Comparison of ENCODE assay signal across 8 cellular contexts in genomic region chr13:111046590-111047141, GRCh38.
DNase-seq lines count a peak whose midpoint lies in the region; ATAC-seq, FAIRE-seq and TF ChIP-seq lines count a peak whose summit lies in the region.
"Had no signal": no experiment of that assay in that cellular context is flagged by ENCODE, and none has a peak within 500 bp of the region (broad histone marks: within the 10 kb centered on the region; RNA-seq: fewer than 3 reads in every experiment).

No MANE protein-coding gene starts in this region.

- no peak overlapping the region for H3K4me3 Mint-ChIP-seq in stimulated activated effector memory CD8-positive, alpha-beta T cell treated with anti-CD3 and anti-CD28 coated beads, Interleukin-12 subunit alpha, Interleukin-12 subunit beta, amount 100 ng/mL, for 72 hours

- DNase-seq in bronchial epithelial cell (ENCODE audit: low read depth) (no peak), glomerular visceral epithelial cell (ENCODE audit: extremely low spot score) (no peak), NCI-H187 (lab: John Stamatoyannopoulos, UW) (no peak), SHP77 treated with DMSO at 0.1 percent for 48 hours (lab: John Stamatoyannopoulos, UW) (no peak)
- no peak for DNase-seq in stimulated activated effector memory CD8-positive, alpha-beta T cell treated with anti-CD3 and anti-CD28 coated beads, Interleukin-12 subunit alpha, Interleukin-12 subunit beta, amount 100 ng/mL, for 72 hours (ENCODE audit: low spot score in 2 of 2)

- no peaks in the 10 kb centered on the region for H3K36me3 Mint-ChIP-seq in stimulated activated effector memory CD8-positive, alpha-beta T cell treated with anti-CD3 and anti-CD28 coated beads, Interleukin-12 subunit alpha, Interleukin-12 subunit beta, amount 100 ng/mL, for 72 hours

- TF ChIP-seq CTCF in bronchial epithelial cell (IDR thresholded peaks at IDR 0.05; ENCODE audit: insufficient read depth, low read length, severe bottlenecking), result peak; percentile 6

- no peaks in the 10 kb centered on the region for H3K36me3 ChIP-seq in bronchial epithelial cell (ENCODE audit: control insufficient read depth, insufficient read depth, low read length)

- H3K4me3 ChIP-seq in bronchial epithelial cell (ENCODE audit: low read depth, low read length), result no peak overlapping the region

- no peak overlapping the region for H3K27ac Mint-ChIP-seq in stimulated activated effector memory CD8-positive, alpha-beta T cell treated with anti-CD3 and anti-CD28 coated beads, Interleukin-12 subunit alpha, Interleukin-12 subunit beta, amount 100 ng/mL, for 72 hours

- ATAC-seq in GM19324 (IDR thresholded peaks at IDR 0.05; ENCODE audit: low FRiP score, unreplicated experiment) (peak; percentile 64), HG03342 (IDR thresholded peaks at IDR 0.05; ENCODE audit: unreplicated experiment) (peak; percentile 76)
- ATAC-seq in stimulated activated effector memory CD8-positive, alpha-beta T cell treated with anti-CD3 and anti-CD28 coated beads, Interleukin-12 subunit alpha, Interleukin-12 subunit beta, amount 100 ng/mL, for 72 hours, result peak; percentile 40

- no peaks in the 10 kb centered on the region for H3K9me3 Mint-ChIP-seq in stimulated activated effector memory CD8-positive, alpha-beta T cell treated with anti-CD3 and anti-CD28 coated beads, Interleukin-12 subunit alpha, Interleukin-12 subunit beta, amount 100 ng/mL, for 72 hours

- no peaks in the 10 kb centered on the region for H3K27me3 ChIP-seq in bronchial epithelial cell (ENCODE audit: control insufficient read depth, insufficient read depth, low read length)

- no peak for FAIRE-seq in bronchial epithelial cell (lab: Jason Lieb, UNC)
- FAIRE-seq: keratinocyte had no signal

- peaks cover 19% of the 10 kb centered on the region for H3K4me1 Mint-ChIP-seq in stimulated activated effector memory CD8-positive, alpha-beta T cell treated with anti-CD3 and anti-CD28 coated beads, Interleukin-12 subunit alpha, Interleukin-12 subunit beta, amount 100 ng/mL, for 72 hours
